Comparison of ENCODE assay signal across 10 cellular contexts in the genomic region with DNA sequence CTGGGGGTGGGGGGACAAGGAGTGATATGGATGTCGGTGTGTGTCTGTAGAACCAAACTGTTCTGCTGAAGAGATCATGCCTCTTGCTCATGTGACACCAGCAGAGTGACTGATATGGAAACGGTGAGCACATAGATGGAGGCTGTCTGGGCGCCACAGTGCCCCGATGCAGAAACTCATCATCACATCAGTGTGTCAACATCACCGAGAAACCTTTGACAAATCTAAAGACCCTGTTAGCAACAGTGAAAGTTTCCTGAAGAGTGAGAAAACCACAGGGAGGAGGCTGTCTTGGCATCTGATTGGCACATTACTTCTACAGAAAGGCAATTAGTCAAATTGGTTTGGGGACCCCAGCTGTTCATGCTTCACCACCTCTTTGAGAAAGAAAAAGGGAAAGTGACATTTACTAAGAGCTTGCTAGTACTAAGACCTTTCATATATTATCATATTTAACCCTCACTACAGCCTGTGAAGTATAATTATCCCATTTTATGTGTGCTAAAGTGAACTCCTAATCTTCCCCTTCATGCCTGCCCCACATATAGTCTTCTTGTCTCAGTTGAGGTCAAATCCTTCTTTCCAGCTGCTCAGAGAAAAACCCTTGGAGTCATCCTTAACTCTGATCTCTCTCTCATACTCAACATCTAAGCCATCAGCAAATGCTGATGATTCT. TPM values are rescaled to one million over a fixed set of nuclear protein-coding genes. Genes with fewer than 3 reads are reported as not detected.
DNase-seq lines count a peak whose midpoint lies in the region; ATAC-seq and TF ChIP-seq lines count a peak whose summit lies in the region.
"Had no signal": no experiment of that assay in that cellular context is flagged by ENCODE, and none has a peak within 500 bp of the region (broad histone marks: within the 10 kb centered on the region; RNA-seq: fewer than 3 reads in every experiment).

No MANE protein-coding gene starts in this region.

- no peaks in the 10 kb centered on the region for H4K20me1 ChIP-seq in neural cell (ENCODE audit: insufficient read depth)

- peak overlapping the region; percentile 97 for H3K27ac Mint-ChIP-seq in T-helper 17 cell
- H3K27ac Mint-ChIP-seq in mesothelial cell of epicardium: no peak overlapping the region

- TF ChIP-seq CTCF in neural cell (IDR thresholded peaks at IDR 0.05; ENCODE audit: poor library complexity, severe bottlenecking): no peak
- TF ChIP-seq CTCF in mesothelial cell of epicardium (IDR thresholded peaks at IDR 0.05; ENCODE audit: unreplicated experiment): no peak

- no peak for DNase-seq in T-helper 17 cell
- no peak for DNase-seq in EL
- DNase-seq in mesothelial cell of epicardium (ENCODE audit: low spot score in 2 of 2, unreplicated experiment in 2 of 2): no peak
- no peak for DNase-seq in NCI-H1092 (lab: John Stamatoyannopoulos, UW)
- no peak for DNase-seq in aorta
- DNase-seq: Right ventricle myocardium superior had no signal

- H3K27me3 ChIP-seq in neural cell (ENCODE audit: insufficient read depth, low read depth, low read length): no peaks in the 10 kb centered on the region
- no peaks in the 10 kb centered on the region for H3K27me3 ChIP-seq in aorta (ENCODE audit: control insufficient read depth in 1 of 2, insufficient read depth in 2 of 2, low read length in 1 of 2)

- H3K36me3 Mint-ChIP-seq in T-helper 17 cell (ENCODE audit: low read depth) (no peaks in the 10 kb centered on the region), mesothelial cell of epicardium (no peaks in the 10 kb centered on the region)

- intact Hi-C loops in aorta (cut with DNase I): no loop called here

- no peaks in the 10 kb centered on the region for H3K27me3 Mint-ChIP-seq in T-helper 17 cell
- peaks cover 5% of the 10 kb centered on the region for H3K27me3 Mint-ChIP-seq in mesothelial cell of epicardium (ENCODE audit: low read depth)

- TF ChIP-seq EP300 in neural cell (conservative IDR thresholded peaks at IDR 0.05; ENCODE audit: poor library complexity, severe bottlenecking): peak; percentile 97

- H3K36me3 ChIP-seq in neural cell (ENCODE audit: insufficient read depth, low read length) (no peaks in the 10 kb centered on the region), aorta (ENCODE audit: control insufficient read depth in 1 of 2, insufficient read depth in 2 of 2, low read length in 1 of 2) (no peaks in the 10 kb centered on the region)

- H3K4me1 Mint-ChIP-seq in T-helper 17 cell (peaks cover 66% of the 10 kb centered on the region), mesothelial cell of epicardium (peaks cover 5% of the 10 kb centered on the region)
- H3K4me1 Mint-ChIP-seq: neural crest cell had no signal

- H3K4me2 ChIP-seq in neural cell (ENCODE audit: low read length): peak overlapping the region; percentile 66

- H3F3A ChIP-seq in neural cell (ENCODE audit: insufficient read depth, low read length, poor library complexity, severe bottlenecking): peaks cover 9% of the 10 kb centered on the region

- no peak overlapping the region for H2AFZ ChIP-seq in neural cell (ENCODE audit: low read depth, low read length)

- no peaks in the 10 kb centered on the region for H3K9me3 Mint-ChIP-seq in mesothelial cell of epicardium
- H3K9me3 Mint-ChIP-seq: neural crest cell had no signal

- no peaks in the 10 kb centered on the region for H3K79me2 ChIP-seq in neural cell (replicated peaks; ENCODE audit: insufficient read depth, low read length)

- H3K9ac ChIP-seq in neural cell (ENCODE audit: low read length): peak overlapping the region; percentile 44

- H3K4me3 Mint-ChIP-seq in T-helper 17 cell: no peak overlapping the region
- no peak overlapping the region for H3K4me3 Mint-ChIP-seq in mesothelial cell of epicardium
- H3K4me3 Mint-ChIP-seq: neural crest cell had no signal

- 83 to 86% methylated on average over 5 of the region's 5 CpGs for WGBS in aorta, 2 donors

- H3K9me3 ChIP-seq in T-helper 17 cell (ENCODE audit: control insufficient read depth, low read length, poor library complexity, severe bottlenecking) (no peaks in the 10 kb centered on the region), neural cell (ENCODE audit: low read length) (no peaks in the 10 kb centered on the region), aorta (ENCODE audit: control insufficient read depth, low read length) (no peaks in the 10 kb centered on the region)

- ATAC-seq in GM18861 (IDR thresholded peaks at IDR 0.05; ENCODE audit: unreplicated experiment) (peak; percentile 52), HG02763 (IDR thresholded peaks at IDR 0.05; ENCODE audit: unreplicated experiment) (peak; percentile 35), T-helper 17 cell (no peak), aorta (ENCODE audit: low FRiP score) (no peak)

- H3K4me3 ChIP-seq in neural cell (ENCODE audit: low read length): peak overlapping the region; percentile 41
- no peak overlapping the region for H3K4me3 ChIP-seq in aorta (ENCODE audit: low read length in 2 of 2)

- H3K9me2 ChIP-seq in neural cell (ENCODE audit: insufficient read depth, low read length): no peaks in the 10 kb centered on the region

- TF ChIP-seq RAD21 in neural cell (conservative IDR thresholded peaks at IDR 0.05): no peak

- H3K4me1 ChIP-seq in aorta (ENCODE audit: control insufficient read depth in 1 of 2, insufficient read depth in 2 of 2, low read length in 2 of 2): peaks cover 0 to 6% of the 10 kb centered on the region in 2 donors

- peak overlapping the region; percentile 89 for H3K27ac ChIP-seq in neural cell (ENCODE audit: low read length)
- H3K27ac ChIP-seq in aorta (ENCODE audit: low read depth in 1 of 2, low read length in 2 of 2): no peak overlapping the region

TF ChIP-seq in neural cell, 6 proteins besides CTCF, POLR2A, EP300 and RAD21:
- TF ChIP-seq POLR2AphosphoS5 (IDR thresholded peaks at IDR 0.05) (peak; percentile 73), MXI1 (conservative IDR thresholded peaks at IDR 0.05; ENCODE audit: poor library complexity, severe bottlenecking) (no peak), EZH2 (IDR thresholded peaks at IDR 0.05; ENCODE audit: borderline replicate concordance, insufficient read depth, low read length, poor library complexity, severe bottlenecking) (no peak), TAF1 (IDR thresholded peaks at IDR 0.05; ENCODE audit: low read depth) (no peak), SMC3 (conservative IDR thresholded peaks at IDR 0.05; ENCODE audit: poor library complexity) (no peak)
- TF ChIP-seq, protein P1, sequence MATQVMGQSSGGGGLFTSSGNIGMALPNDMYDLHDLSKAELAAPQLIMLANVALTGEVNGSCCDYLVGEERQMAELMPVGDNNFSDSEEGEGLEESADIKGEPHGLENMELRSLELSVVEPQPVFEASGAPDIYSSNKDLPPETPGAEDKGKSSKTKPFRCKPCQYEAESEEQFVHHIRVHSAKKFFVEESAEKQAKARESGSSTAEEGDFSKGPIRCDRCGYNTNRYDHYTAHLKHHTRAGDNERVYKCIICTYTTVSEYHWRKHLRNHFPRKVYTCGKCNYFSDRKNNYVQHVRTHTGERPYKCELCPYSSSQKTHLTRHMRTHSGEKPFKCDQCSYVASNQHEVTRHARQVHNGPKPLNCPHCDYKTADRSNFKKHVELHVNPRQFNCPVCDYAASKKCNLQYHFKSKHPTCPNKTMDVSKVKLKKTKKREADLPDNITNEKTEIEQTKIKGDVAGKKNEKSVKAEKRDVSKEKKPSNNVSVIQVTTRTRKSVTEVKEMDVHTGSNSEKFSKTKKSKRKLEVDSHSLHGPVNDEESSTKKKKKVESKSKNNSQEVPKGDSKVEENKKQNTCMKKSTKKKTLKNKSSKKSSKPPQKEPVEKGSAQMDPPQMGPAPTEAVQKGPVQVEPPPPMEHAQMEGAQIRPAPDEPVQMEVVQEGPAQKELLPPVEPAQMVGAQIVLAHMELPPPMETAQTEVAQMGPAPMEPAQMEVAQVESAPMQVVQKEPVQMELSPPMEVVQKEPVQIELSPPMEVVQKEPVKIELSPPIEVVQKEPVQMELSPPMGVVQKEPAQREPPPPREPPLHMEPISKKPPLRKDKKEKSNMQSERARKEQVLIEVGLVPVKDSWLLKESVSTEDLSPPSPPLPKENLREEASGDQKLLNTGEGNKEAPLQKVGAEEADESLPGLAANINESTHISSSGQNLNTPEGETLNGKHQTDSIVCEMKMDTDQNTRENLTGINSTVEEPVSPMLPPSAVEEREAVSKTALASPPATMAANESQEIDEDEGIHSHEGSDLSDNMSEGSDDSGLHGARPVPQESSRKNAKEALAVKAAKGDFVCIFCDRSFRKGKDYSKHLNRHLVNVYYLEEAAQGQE (IDR thresholded peaks at IDR 0.05; ENCODE audit: borderline replicate concordance): peak; percentile 52

RNA-seq across cellular contexts. Expression of gene CSF2, which starts 25.6 kb away (rescaled TPM):
- total RNA-seq in T-helper 17 cell (not detected), mesothelial cell of epicardium (not detected in 3 replicates), aorta (under 1 TPM in 1 of 2 donors, not detected in 1; 0.51 TPM)
- polyA plus RNA-seq in neural cell (not detected in 2 replicates), aorta (not detected)
- not detected in 2 replicates for polyA minus RNA-seq in neural cell
- total RNA-seq: neural crest cell, Right ventricle myocardium superior had no signal

RNA-seq across cellular contexts. Expression of gene IL3, which starts 38.8 kb away (rescaled TPM):
- not detected for total RNA-seq in T-helper 17 cell
- polyA plus RNA-seq in neural cell: not detected in 2 replicates
- not detected in 2 replicates for polyA minus RNA-seq in neural cell
- not detected in 3 replicates for total RNA-seq in mesothelial cell of epicardium
- total RNA-seq in aorta: not detected
- polyA plus RNA-seq in aorta: not detected
- total RNA-seq: neural crest cell, Right ventricle myocardium superior had no signal

Comparison
In these comparisons a context has a peak if more than half of its experiments do, and no peak if none do; other contexts are left out.
1. ATAC-seq: peak in GM18861 (single experiment) and HG02763 (single experiment); none in T-helper 17 cell (single experiment) and aorta (single experiment).